Comparison of ENCODE assay signal across 12 cellular contexts in genomic region chr7:105130048-105130447, GRCh38.
"Had no signal": no experiment of that assay in that cellular context is flagged by ENCODE, and none has a peak within 500 bp of the region (broad histone marks: within the 10 kb centered on the region; RNA-seq: fewer than 3 reads in every experiment).

No MANE protein-coding gene starts in this region.

- DNase-seq: activated CD4-positive, alpha-beta T cell treated with anti-CD3 and anti-CD28 coated beads for 48 hours; activated CD8-positive, alpha-beta memory T cell treated with anti-CD3 and anti-CD28 coated beads for 24 hours; amniotic stem cell; erythroblast; immature natural killer cell; ovary; retina had no signal

- H3K27ac Mint-ChIP-seq: activated naive CD4-positive, alpha-beta T cell treated with anti-CD3 and anti-CD28 coated beads, Interleukin-2, amount 50 U/mL, for 24 hours; brain; type B pancreatic cell; WTC11 had no signal

- ATAC-seq: WTC11 had no signal

- H3K36me3 ChIP-seq: ovary had no signal

- H3K27me3 Mint-ChIP-seq: activated naive CD4-positive, alpha-beta T cell treated with anti-CD3 and anti-CD28 coated beads, Interleukin-2, amount 50 U/mL, for 24 hours; brain; type B pancreatic cell had no signal

- H3K4me3 Mint-ChIP-seq: activated naive CD4-positive, alpha-beta T cell treated with anti-CD3 and anti-CD28 coated beads, Interleukin-2, amount 50 U/mL, for 24 hours; brain; immature natural killer cell; type B pancreatic cell; WTC11 had no signal

- H3K9me3 ChIP-seq: ovary had no signal

- H3K27ac ChIP-seq: ovary, skin epidermis had no signal

- H3K4me3 ChIP-seq: ovary, skin epidermis had no signal

- H3K27me3 ChIP-seq: ovary had no signal

- H3K9me3 Mint-ChIP-seq: activated naive CD4-positive, alpha-beta T cell treated with anti-CD3 and anti-CD28 coated beads, Interleukin-2, amount 50 U/mL, for 24 hours; brain; immature natural killer cell; type B pancreatic cell; WTC11 had no signal
